Comparison of ENCODE assay signal across 1 cellular context in genomic region chr12:68614105-68614679, GRCh38.
TF ChIP-seq lines count a peak whose summit lies in the region.

No MANE protein-coding gene starts in this region.

TF ChIP-seq in HepG2, 621 proteins besides CTCF, POLR2A, EP300 and RAD21:
- TF ChIP-seq ZBTB40 (IDR thresholded peaks at IDR 0.05) (no peak), ZBTB40 (CRISPR knock-in tag; IDR thresholded peaks at IDR 0.05) (no peak), ZSCAN20 (CRISPR knock-in tag; IDR thresholded peaks at IDR 0.05; ENCODE audit: borderline replicate concordance) (no peak)
- TF ChIP-seq, protein P1, sequence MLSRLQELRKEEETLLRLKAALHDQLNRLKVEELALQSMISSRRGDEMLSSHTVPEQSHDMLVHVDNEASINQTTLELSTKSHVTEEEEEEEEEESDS (CRISPR knock-in tag; IDR thresholded peaks at IDR 0.05; ENCODE audit: borderline replicate concordance): no peak
TF ChIP-seq in HepG2: peak in this region for 0.
